In the genomic region with DNA sequence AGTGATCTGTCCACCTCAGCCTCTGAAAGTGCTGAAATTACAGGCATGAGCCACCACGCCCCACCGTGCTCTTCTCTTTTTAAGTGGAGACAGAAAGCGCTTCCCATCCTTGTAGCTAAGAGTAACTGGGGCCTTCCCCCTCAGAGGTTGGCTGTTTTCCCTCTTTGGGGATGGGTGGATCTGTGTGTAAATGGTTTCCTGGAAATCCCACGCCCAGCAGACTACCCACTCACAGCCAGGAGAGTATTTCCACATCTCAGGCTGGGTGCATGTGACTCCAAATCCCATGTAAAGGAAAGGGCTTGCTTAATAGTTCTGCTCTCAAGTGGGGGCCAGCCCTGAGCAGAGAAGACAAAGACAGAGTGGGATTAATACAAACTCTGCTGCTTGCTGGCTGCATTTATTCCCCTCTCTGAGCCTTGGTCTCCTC, we compare ENCODE assay signal across 15 cellular contexts. TPM values are rescaled to one million over a fixed set of nuclear protein-coding genes. Genes with fewer than 3 reads are reported as not detected.
DNase-seq lines count a peak whose midpoint lies in the region; ATAC-seq and TF ChIP-seq lines count a peak whose summit lies in the region.
"Had no signal": no experiment of that assay in that cellular context is flagged by ENCODE, and none has a peak within 500 bp of the region (broad histone marks: within the 10 kb centered on the region; RNA-seq: fewer than 3 reads in every experiment).

No MANE protein-coding gene starts in this region.

- H3K27me3 Mint-ChIP-seq in natural killer cell treated with Interleukin-12 subunit alpha and Interleukin-12 subunit beta and Interleukin-15 and Interleukin-18, amount 100 ng/mL, for 72 hours = peaks cover 0 to 3% of the 10 kb centered on the region in 2 donors
- H3K27me3 Mint-ChIP-seq: stimulated activated naive CD8-positive, alpha-beta T cell treated with anti-CD3 and anti-CD28 coated beads, Interleukin-15, amount 100 ng/mL, for 72 hours had no signal

- H3K9me3 Mint-ChIP-seq in natural killer cell treated with Interleukin-12 subunit alpha and Interleukin-12 subunit beta and Interleukin-15 and Interleukin-18, amount 100 ng/mL, for 72 hours = no peaks in the 10 kb centered on the region
- H3K9me3 Mint-ChIP-seq: stimulated activated naive CD8-positive, alpha-beta T cell treated with anti-CD3 and anti-CD28 coated beads, Interleukin-15, amount 100 ng/mL, for 72 hours had no signal

- TF ChIP-seq CTCF in AG09319 (IDR thresholded peaks at IDR 0.05; ENCODE audit: low read depth, low read length) = no peak
- no peak for TF ChIP-seq CTCF in heart left ventricle (IDR thresholded peaks at IDR 0.05)

- H3K27ac Mint-ChIP-seq in natural killer cell treated with Interleukin-12 subunit alpha and Interleukin-12 subunit beta and Interleukin-15 and Interleukin-18, amount 100 ng/mL, for 72 hours = no peak overlapping the region
- H3K27ac Mint-ChIP-seq: CD4-positive, CD25-positive, alpha-beta regulatory T cell; stimulated activated naive CD8-positive, alpha-beta T cell treated with anti-CD3 and anti-CD28 coated beads, Interleukin-15, amount 100 ng/mL, for 72 hours had no signal

- DNase-seq in AG09319 (ENCODE audit: extremely low read depth, low read depth) (peak; percentile 92), heart left ventricle (peak in 4 of 5 donors; percentile 31 to 73 (median 48)), sciatic nerve (ENCODE audit: low spot score) (peak; percentile 83), RKO (ENCODE audit: low spot score) (no peak), SK-N-DZ (ENCODE audit: low spot score) (no peak)
- DNase-seq in natural killer cell treated with Interleukin-12 subunit alpha and Interleukin-12 subunit beta and Interleukin-15 and Interleukin-18, amount 100 ng/mL, for 72 hours (ENCODE audit: low spot score) = no peak
- no peak for DNase-seq in activated CD4-positive, alpha-beta T cell treated with anti-CD3 and anti-CD28 coated beads for 1 hour
- DNase-seq: activated CD8-positive, alpha-beta memory T cell treated with anti-CD3 and anti-CD28 coated beads for 24 hours; CD4-positive, CD25-positive, alpha-beta regulatory T cell; NCI-H1092; NCI-H774; stimulated activated naive CD8-positive, alpha-beta T cell treated with anti-CD3 and anti-CD28 coated beads, Interleukin-15, amount 100 ng/mL, for 72 hours; T-helper 1 cell had no signal

- no peak overlapping the region for H3K4me3 Mint-ChIP-seq in natural killer cell treated with Interleukin-12 subunit alpha and Interleukin-12 subunit beta and Interleukin-15 and Interleukin-18, amount 100 ng/mL, for 72 hours
- H3K4me3 Mint-ChIP-seq: CD4-positive, CD25-positive, alpha-beta regulatory T cell; stimulated activated naive CD8-positive, alpha-beta T cell treated with anti-CD3 and anti-CD28 coated beads, Interleukin-15, amount 100 ng/mL, for 72 hours had no signal

- no peaks in the 10 kb centered on the region for H3K9me3 ChIP-seq in heart left ventricle

- intact Hi-C loops in heart left ventricle (cut with DNase I) = no loop called here
- intact Hi-C loops in sciatic nerve (cut with DNase I) = no loop called here

- WGBS in adipose tissue, 3 donors = 33 to 92% (median 45%) methylated on average over 4 of the region's 4 CpGs
- WGBS in heart left ventricle, 4 donors = 81 to 87% (median 84%) methylated on average over 4 of the region's 4 CpGs

- no peaks in the 10 kb centered on the region for H3K27me3 ChIP-seq in heart left ventricle

- peaks cover 0 to 70% (median 31%) of the 10 kb centered on the region in 9 donors for H3K36me3 ChIP-seq in heart left ventricle

- H3K4me1 Mint-ChIP-seq in natural killer cell treated with Interleukin-12 subunit alpha and Interleukin-12 subunit beta and Interleukin-15 and Interleukin-18, amount 100 ng/mL, for 72 hours (ENCODE audit: low read depth in 2 of 2) = no peaks in the 10 kb centered on the region
- H3K4me1 Mint-ChIP-seq: stimulated activated naive CD8-positive, alpha-beta T cell treated with anti-CD3 and anti-CD28 coated beads, Interleukin-15, amount 100 ng/mL, for 72 hours had no signal

- H3K36me3 Mint-ChIP-seq in natural killer cell treated with Interleukin-12 subunit alpha and Interleukin-12 subunit beta and Interleukin-15 and Interleukin-18, amount 100 ng/mL, for 72 hours = no peaks in the 10 kb centered on the region
- H3K36me3 Mint-ChIP-seq: CD4-positive, CD25-positive, alpha-beta regulatory T cell had no signal

- H3K4me1 ChIP-seq in heart left ventricle = peaks cover 0 to 20% (median 0%) of the 10 kb centered on the region in 12 donors

- ATAC-seq in heart left ventricle = peak; percentile 47 to 93 (median 88)
- ATAC-seq in sciatic nerve = peak; percentile 97
- no peak for ATAC-seq in natural killer cell treated with Interleukin-12 subunit alpha and Interleukin-12 subunit beta and Interleukin-15 and Interleukin-18, amount 100 ng/mL, for 72 hours
- ATAC-seq: stimulated activated naive CD8-positive, alpha-beta T cell treated with anti-CD3 and anti-CD28 coated beads, Interleukin-15, amount 100 ng/mL, for 72 hours had no signal

- peak overlapping the region; percentile 35 for H3K27ac ChIP-seq in adipose tissue (ENCODE audit: low read depth, low read length)
- peak overlapping the region in 5 of 12 donors; percentile 1 to 62 (median 40) for H3K27ac ChIP-seq in heart left ventricle
- H3K27ac ChIP-seq: HL-60 had no signal

- H3K4me3 ChIP-seq in heart left ventricle = no peak overlapping the region

- no peak for TF ChIP-seq POLR2A in heart left ventricle (IDR thresholded peaks at IDR 0.05)

RNA-seq across cellular contexts. Expression of gene TCEA3, which starts 19.6 kb away (rescaled TPM):
- 10 to 100 TPM; 10.9 to 77.7 (median 19.1) TPM for polyA plus RNA-seq in adipose tissue
- 10 to 100 TPM; 40.1 to 87.3 (median 59.1) TPM for total RNA-seq in heart left ventricle
- polyA plus RNA-seq in heart left ventricle = 10 to 100 TPM; 21.5 to 55.5 TPM
- total RNA-seq in sciatic nerve = 48.4 TPM
- total RNA-seq in natural killer cell treated with Interleukin-12 subunit alpha and Interleukin-12 subunit beta and Interleukin-15 and Interleukin-18, amount 100 ng/mL, for 72 hours = under 1 TPM in 1 of 2 donors, not detected in 1; 0.31 TPM
- polyA plus RNA-seq in SK-N-DZ (2014; cell fraction: cytosol; rRNA removed) = 3.1 and 3.5 TPM in 2 replicates
- polyA plus RNA-seq in SK-N-DZ (2014; cell fraction: nucleus; rRNA removed) = 1.3 and 7.9 TPM in 2 replicates

RNA-seq across cellular contexts. Expression of gene ASAP3, which starts 39.9 kb away (rescaled TPM):
- polyA plus RNA-seq in adipose tissue (10 to 100 TPM; 11.9 to 49.6 (median 19.4) TPM), heart left ventricle (10 to 100 TPM; 30.0 to 40.0 TPM)
- total RNA-seq in heart left ventricle (10 to 100 TPM; 22.4 to 86.1 (median 35.8) TPM), sciatic nerve (109 TPM)
- total RNA-seq in natural killer cell treated with Interleukin-12 subunit alpha and Interleukin-12 subunit beta and Interleukin-15 and Interleukin-18, amount 100 ng/mL, for 72 hours = not detected
- 23.6 and 31.0 TPM in 2 replicates for polyA plus RNA-seq in SK-N-DZ (2014; cell fraction: cytosol; rRNA removed)
- 63.4 and 72.7 TPM in 2 replicates for polyA plus RNA-seq in SK-N-DZ (2014; cell fraction: nucleus; rRNA removed)

Comparison
In these comparisons a context has a peak if more than half of its experiments do, and no peak if none do; other contexts are left out.
1. DNase-seq: peak in AG09319 (single experiment), heart left ventricle (4 of 5) and sciatic nerve (single experiment); none in RKO (single experiment), natural killer cell treated with Interleukin-12 subunit alpha and Interleukin-12 subunit beta and Interleukin-15 and Interleukin-18, amount 100 ng/mL, for 72 hours (single experiment), SK-N-DZ (single experiment) and activated CD4-positive, alpha-beta T cell treated with anti-CD3 and anti-CD28 coated beads for 1 hour (single experiment).
2. ATAC-seq: peak in heart left ventricle (4 of 4) and sciatic nerve (single experiment); none in natural killer cell treated with Interleukin-12 subunit alpha and Interleukin-12 subunit beta and Interleukin-15 and Interleukin-18, amount 100 ng/mL, for 72 hours (0 of 2).
3. RNA of gene TCEA3, which starts 19.6 kb away (total RNA-seq): 40.1 to 87.3 TPM in heart left ventricle and 48.4 TPM in sciatic nerve (single experiment); 0.31 TPM in natural killer cell treated with Interleukin-12 subunit alpha and Interleukin-12 subunit beta and Interleukin-15 and Interleukin-18, amount 100 ng/mL, for 72 hours; every median in the first group is over 10 times any median in the second.
4. RNA of gene ASAP3, which starts 39.9 kb away (total RNA-seq): 109 TPM in sciatic nerve (single experiment) and 22.4 to 86.1 TPM in heart left ventricle; not detected in natural killer cell treated with Interleukin-12 subunit alpha and Interleukin-12 subunit beta and Interleukin-15 and Interleukin-18, amount 100 ng/mL, for 72 hours; every median in the first group is over 10 times any median in the second.